6 cellular contexts compared by ENCODE assay signal in the genomic region with DNA sequence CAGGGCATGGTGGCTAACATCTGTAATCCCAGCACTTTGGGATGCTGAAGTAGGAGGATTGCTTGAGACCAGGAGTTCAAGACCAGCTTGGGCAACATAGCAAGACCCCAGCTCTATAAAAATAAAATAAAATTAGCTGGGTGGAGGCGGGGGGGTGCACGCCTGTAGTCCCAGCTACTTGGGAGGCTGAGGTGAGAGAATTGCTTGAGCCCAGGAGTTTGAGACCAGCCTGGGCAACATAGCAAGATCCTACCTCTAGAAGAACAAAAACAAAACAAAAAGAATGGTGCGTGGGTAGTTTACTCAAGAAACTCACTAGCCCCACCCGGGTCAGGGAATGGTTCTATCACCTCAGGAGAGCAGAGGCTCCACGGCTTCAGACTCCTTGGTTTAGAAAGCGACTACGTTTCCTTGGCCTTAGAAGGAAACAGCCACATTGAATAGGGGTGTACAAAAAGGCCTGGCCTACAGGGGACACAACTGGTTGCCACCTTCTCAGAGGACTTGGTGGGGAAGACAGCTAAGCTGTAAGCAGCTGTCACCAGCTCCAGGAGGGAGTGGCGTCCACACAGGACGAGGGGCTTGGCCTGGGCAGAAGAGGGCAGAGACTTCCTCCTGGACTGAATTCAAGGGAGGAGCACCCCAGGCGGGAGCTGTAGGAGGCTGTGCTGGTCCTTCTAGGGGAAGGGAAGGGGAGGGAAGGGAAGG.
DNase-seq lines count a peak whose midpoint lies in the region; ATAC-seq, FAIRE-seq and TF ChIP-seq lines count a peak whose summit lies in the region.

No MANE protein-coding gene starts in this region.

- ATAC-seq in GM18505 (IDR thresholded peaks at IDR 0.05; ENCODE audit: unreplicated experiment), result no peak

- no peak for TF ChIP-seq POLR2A in GM18505 (IDR thresholded peaks at IDR 0.05; ENCODE audit: borderline replicate concordance, extremely low read depth, insufficient read depth, insufficient read length)

- DNase-seq in HTR-8/SVneo (ENCODE audit: insufficient read length, low spot score), result peak; percentile 75
- peak; percentile 47 for DNase-seq in UCSD-AML1 (lab: John Stamatoyannopoulos, UW; ENCODE audit: unreplicated experiment)
- DNase-seq in islet precursor cell, result peak; percentile 84
- DNase-seq in central memory CD4-positive, alpha-beta T cell, result no peak
- no peak for DNase-seq in D721Med (ENCODE audit: insufficient read length, low spot score)

- FAIRE-seq in HTR-8/SVneo (lab: Jason Lieb, UNC) (peak; percentile 26), D721Med (lab: Jason Lieb, UNC) (no peak)

- no peak for TF ChIP-seq CTCF in D721Med (IDR thresholded peaks at IDR 0.05; ENCODE audit: insufficient read depth, missing control alignments)

Comparison
In these comparisons a context has a peak if more than half of its experiments do, and no peak if none do; other contexts are left out.
1. DNase-seq: peak in HTR-8/SVneo (single experiment), UCSD-AML1 (single experiment) and islet precursor cell (single experiment); none in central memory CD4-positive, alpha-beta T cell (single experiment) and D721Med (single experiment).